Comparison of ENCODE assay signal across 1 cellular context in the genomic region with DNA sequence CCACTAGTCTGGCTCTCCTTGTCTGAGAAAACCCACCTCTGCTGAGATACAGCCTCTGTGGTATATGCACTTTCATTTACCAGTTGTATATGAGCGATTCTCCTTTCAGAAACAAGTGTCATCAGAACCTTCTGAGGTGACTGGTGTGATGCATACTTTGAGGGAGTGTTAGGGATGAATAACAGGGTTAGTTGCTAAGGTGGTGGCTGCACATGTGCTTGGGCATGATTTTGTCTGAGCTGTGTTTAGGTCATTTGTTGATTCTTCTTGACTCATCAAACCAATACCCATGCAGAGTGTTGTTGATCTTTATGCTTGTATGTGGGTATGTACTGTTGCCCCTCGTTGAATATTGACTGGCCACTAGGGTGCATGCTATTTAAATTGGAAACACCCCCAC.
TF ChIP-seq lines count a peak whose summit lies in the region.

No MANE protein-coding gene starts in this region.

TF ChIP-seq in A549, 52 proteins besides CTCF, POLR2A, EP300 and RAD21 (continued from another document):
- TF ChIP-seq REST (IDR thresholded peaks at IDR 0.05) (no peak), CHD2 (IDR thresholded peaks at IDR 0.05; ENCODE audit: low read length, partially characterized antibody) (no peak), FOXS1 (CRISPR knock-in tag; IDR thresholded peaks at IDR 0.05) (no peak), CHD4 (IDR thresholded peaks at IDR 0.05; ENCODE audit: borderline replicate concordance) (no peak), CBX2 (IDR thresholded peaks at IDR 0.05; ENCODE audit: borderline replicate concordance, low read depth) (no peak)
TF ChIP-seq in A549: peak in this region for 0.
